8 cellular contexts compared by ENCODE assay signal in genomic region chr13:79480954-79481684, GRCh38. TPM values are rescaled to one million over a fixed set of nuclear protein-coding genes. Genes with fewer than 3 reads are reported as not detected.
DNase-seq lines count a peak whose midpoint lies in the region; ATAC-seq, FAIRE-seq and TF ChIP-seq lines count a peak whose summit lies in the region.

Gene NDFIP2 (plus strand): TSS chr13:79481155. CDS start chr13:79481204, 49 bp downstream.

- WGBS in HepG2 (ENCODE audit: low lambda C conversion rate): 1% methylated on average over 14 of the region's 74 CpGs

- H3K9me3 ChIP-seq in HepG2 (ENCODE audit: low read length): no peaks in the 10 kb centered on the region

- H3K79me2 ChIP-seq in HepG2 (ENCODE audit: insufficient read depth, low read length): peaks cover 32% of the 10 kb centered on the region

- peaks cover 5% of the 10 kb centered on the region; the same call in 1 of the 2 replicates for H4K20me1 ChIP-seq in HepG2 (ENCODE audit: insufficient read depth, low read length)

- peak within 1 kb of the TSS; percentile 80 for H2AFZ ChIP-seq in HepG2 (ENCODE audit: low read length)

- ATAC-seq in GM19324 (IDR thresholded peaks at IDR 0.05; ENCODE audit: low FRiP score, unreplicated experiment) (peak; percentile 97), HG03460 (IDR thresholded peaks at IDR 0.05; ENCODE audit: unreplicated experiment) (peak; percentile 84), HepG2 (peak; percentile 93)

- H3K36me3 ChIP-seq in BJ (ENCODE audit: control insufficient read depth, insufficient read depth, low read length): no peaks in the 10 kb centered on the region
- H3K36me3 ChIP-seq in HepG2 (replicated peaks in 1 of 2; ENCODE audit: control insufficient read depth in 1 of 2, insufficient read depth in 2 of 2, low read length in 2 of 2): no peaks in the 10 kb centered on the region

- H3K4me1 ChIP-seq in HepG2 (ENCODE audit: insufficient read depth, low read length): peaks cover 55% of the 10 kb centered on the region

- no peak for TF ChIP-seq EP300 in HepG2 (IDR thresholded peaks at IDR 0.05; ENCODE audit: low read depth in 2 of 2, low read length in 2 of 2)
- no peak; the same call in 1 of the 2 replicates for TF ChIP-seq EP300 in HepG2 (CRISPR knock-in tag; IDR thresholded peaks at IDR 0.05; ENCODE audit: borderline replicate concordance)

- CTCF ChIA-PET in BJ (lab: Yijun Ruan, JAX) (interaction anchor here (0.7 to 3.1 kb wide), 5 partner anchors 33 to 62 kb away, joined by 3 to 20 read pairs (median 3); no protein-coding TSS in a partner anchor), HepG2 (lab: Yijun Ruan, JAX; ENCODE audit: low intra/inter-chr PET ratio, low total read pairs) (no interaction called here)

- H3K9ac ChIP-seq in HepG2 (ENCODE audit: insufficient read depth, low read depth, low read length): peak within 1 kb of the TSS; percentile 91

- H3K27me3 ChIP-seq in BJ (ENCODE audit: control insufficient read depth, insufficient read depth, low read length): peaks cover 7% of the 10 kb centered on the region; the same call in 1 of the 2 replicates
- no peaks in the 10 kb centered on the region; a peak in 1 of 5 replicates for H3K27me3 ChIP-seq in HepG2 (ENCODE audit: control insufficient read depth in 1 of 2, insufficient read depth in 2 of 2, low read length in 2 of 2)

- DNase-seq in BJ (ENCODE audit: low read depth) (no peak), NCI-H526 treated with DMSO at 0.1 percent for 48 hours (lab: John Stamatoyannopoulos, UW) (peak; percentile 97), dermis blood vessel endothelial cell (peak; percentile 81), HepG2 (ENCODE audit: low spot score) (peak; percentile 76)
- peak; percentile 93 to 95 for DNase-seq in activated CD4-positive, alpha-beta T cell treated with anti-CD3 and anti-CD28 coated beads, Interleukin-2, amount 50 U/mL, for 4 hours
- peak; percentile 91 for DNase-seq in stimulated activated CD4-positive, alpha-beta T cell treated with anti-CD3 and anti-CD28 coated beads, Interleukin-4, amount 100 ng/mL, for 1 hour

- TF ChIP-seq RAD21 in HepG2 (CRISPR knock-in tag; IDR thresholded peaks at IDR 0.05): 0 out of 2 replicates have a peak, but pooled peaks have one; percentile 14

- in situ Hi-C loops in HepG2 (cut with HindIII; ENCODE audit: extremely low pct_ligation_motif_present, low pct_unique_long_range_greater_than_20kb): no loop called here

- no TSS peak for BruUV-seq in HepG2 (replicated peaks; lab: Mats Ljungman, UMichigan)

- H3K4me2 ChIP-seq in HepG2 (ENCODE audit: low read depth, low read length): peak within 1 kb of the TSS; percentile 90

- intact Hi-C loops in HepG2 (cut with micrococcal nuclease; ENCODE audit: unreplicated experiment): loop anchor here (5.0 kb wide), 2 partner anchors 59 to 61 kb away; no protein-coding TSS in a partner anchor

- FAIRE-seq in HepG2 (lab: Jason Lieb, UNC): peak; percentile 56

- POLR2A ChIA-PET in BJ (lab: Charles Lee) (interaction anchor here (0.7 to 0.9 kb wide), 3 partner anchors 9 to 57 kb away, joined by 3 to 8 read pairs (median 3); no protein-coding TSS in a partner anchor), HepG2 (lab: Yijun Ruan, JAX) (interaction anchor here (0.9 to 1.3 kb wide), 7 partner anchors 9 to 87 kb away, joined by 3 to 7 read pairs (median 4); partner anchors contain the start of gene RBM26)

- TF ChIP-seq POLR2A in HepG2 (IDR thresholded peaks at IDR 0.05; ENCODE audit: insufficient read depth in 1 of 2, low read depth in 2 of 2, low read length in 2 of 2): peak; percentile 75 to 83

- H3K4me3 ChIP-seq in BJ (ENCODE audit: low read depth, low read length): peak within 1 kb of the TSS; percentile 94
- peak within 1 kb of the TSS; percentile 72 to 91 (median 84) for H3K4me3 ChIP-seq in HepG2 (replicated peaks in 1 of 3; ENCODE audit: insufficient read depth in 1 of 3, low read depth in 2 of 3, low read length in 3 of 3)

- peak within 1 kb of the TSS; percentile 81 for H3K27ac ChIP-seq in HepG2 (ENCODE audit: extremely low read length, insufficient read depth, low read length)

- 0 out of 2 replicates have a peak, but pooled peaks have one; percentile 3 for TF ChIP-seq CTCF in BJ (IDR thresholded peaks at IDR 0.05; ENCODE audit: insufficient read depth, low read depth, low read length)
- TF ChIP-seq CTCF in HepG2 (CRISPR knock-in tag; IDR thresholded peaks at IDR 0.05): peak; percentile 30; the same call in 1 of the 2 replicates

TF ChIP-seq in HepG2, 621 proteins besides CTCF, POLR2A, EP300 and RAD21 (continues in another document):
- TF ChIP-seq ZNF572 (CRISPR knock-in tag; IDR thresholded peaks at IDR 0.05): no peak; the same call in 1 of the 2 replicates
- peak; percentile 94; the same call in 1 of the 2 replicates for TF ChIP-seq ZSCAN20 (CRISPR knock-in tag; IDR thresholded peaks at IDR 0.05; ENCODE audit: borderline replicate concordance)
- TF ChIP-seq DBP (CRISPR knock-in tag; IDR thresholded peaks at IDR 0.05; ENCODE audit: not compliant biosample characterization): no peak
- no peak for TF ChIP-seq SMAD9 (CRISPR knock-in tag; IDR thresholded peaks at IDR 0.05)
- no peak for TF ChIP-seq ZNF512 (CRISPR knock-in tag; IDR thresholded peaks at IDR 0.05)
- no peak for TF ChIP-seq HNRNPH1 (optimal IDR thresholded peaks at IDR 0.05; ENCODE audit: low read depth, low read length)
- TF ChIP-seq ZNF614 (CRISPR knock-in tag; IDR thresholded peaks at IDR 0.05; ENCODE audit: borderline replicate concordance): 0 out of 2 replicates have a peak, but pooled peaks have one; percentile 58
- TF ChIP-seq MYPOP (CRISPR knock-in tag; IDR thresholded peaks at IDR 0.05): peak; percentile 96
- TF ChIP-seq ARNT2 (CRISPR knock-in tag; IDR thresholded peaks at IDR 0.05; ENCODE audit: low read depth): no peak; the same call in 1 of the 2 replicates
- peak; percentile 73; the same call in 1 of the 2 replicates for TF ChIP-seq CBFB (CRISPR knock-in tag; IDR thresholded peaks at IDR 0.05)
- TF ChIP-seq PCBP2 (optimal IDR thresholded peaks at IDR 0.05; ENCODE audit: low read depth, low read length, poor library complexity, severe bottlenecking): no peak

RNA-seq across cellular contexts. Expression of gene NDFIP2, which starts in this region (rescaled TPM):
- polyA plus RNA-seq in BJ (2011; rRNA removed) (53.8 and 71.5 TPM in 2 replicates), HepG2 (2011; rRNA removed) (22.8 and 23.2 TPM in 2 replicates)
- 40.7 and 61.8 TPM in 2 replicates for polyA minus RNA-seq in BJ (2011; rRNA and poly(A)+ RNA removed)
- total RNA-seq in dermis blood vessel endothelial cell (20.1 and 30.3 TPM in 2 replicates), HepG2 (2016; rRNA removed; fragmentation: Illumina TruSeq; extraction: Trizol) (32.0 and 32.6 TPM in 2 replicates)
- total RNA-seq in HepG2 (2016; cell fraction: cytosol; rRNA removed; fragmentation: Illumina TruSeq; extraction: Trizol; ENCODE audit: low read depth): 5.4 and 6.5 TPM in 2 replicates
- 32.5 and 33.8 TPM in 2 replicates for total RNA-seq in HepG2 (2016; cell fraction: insoluble cytoplasmic fraction; rRNA removed; fragmentation: Illumina TruSeq; extraction: Trizol)
- 11.7 and 12.3 TPM in 2 replicates for total RNA-seq in HepG2 (2016; cell fraction: membrane; rRNA removed; fragmentation: Illumina TruSeq; extraction: Trizol)
- total RNA-seq in HepG2 (2016; cell fraction: nucleus; rRNA removed; fragmentation: Illumina TruSeq; extraction: Trizol): 28.6 and 29.3 TPM in 2 replicates
- polyA plus RNA-seq in HepG2 (2011; cell fraction: cytosol; rRNA removed): 11.6 and 13.3 TPM in 2 replicates
- polyA plus RNA-seq in HepG2 (2011; cell fraction: nucleus; rRNA removed): 5.7 and 6.8 TPM in 2 replicates
- polyA plus RNA-seq in HepG2 (2012): 19.8 and 27.5 TPM in 2 replicates
- polyA plus RNA-seq in HepG2 (2016; cell fraction: cytosol; fragmentation: Illumina TruSeq; extraction: Trizol; ENCODE audit: low read depth): 4.3 and 5.2 TPM in 2 replicates
- 27.0 and 28.4 TPM in 2 replicates for polyA plus RNA-seq in HepG2 (2016; cell fraction: insoluble cytoplasmic fraction; fragmentation: Illumina TruSeq; extraction: Trizol; ENCODE audit: low read depth)
- polyA plus RNA-seq in HepG2 (2016; cell fraction: membrane; fragmentation: Illumina TruSeq; extraction: Trizol; ENCODE audit: low read depth): 9.5 TPM in 2 replicates
- 31.9 and 33.1 TPM in 2 replicates for polyA plus RNA-seq in HepG2 (2016; cell fraction: nucleus; fragmentation: Illumina TruSeq; extraction: Trizol; ENCODE audit: insufficient read depth, low read depth)
- polyA minus RNA-seq in HepG2 (2011; rRNA and poly(A)+ RNA removed; ENCODE audit: low replicate concordance): 26.2 and 77.2 TPM in 2 replicates
- polyA minus RNA-seq in HepG2 (2011; cell fraction: cytosol; rRNA and poly(A)+ RNA removed): 21.9 and 24.7 TPM in 2 replicates
- 20.2 and 23.6 TPM in 2 replicates for polyA minus RNA-seq in HepG2 (2011; cell fraction: nucleus; rRNA and poly(A)+ RNA removed)
